Comparison of ENCODE assay signal across 1 cellular context in the genomic region with DNA sequence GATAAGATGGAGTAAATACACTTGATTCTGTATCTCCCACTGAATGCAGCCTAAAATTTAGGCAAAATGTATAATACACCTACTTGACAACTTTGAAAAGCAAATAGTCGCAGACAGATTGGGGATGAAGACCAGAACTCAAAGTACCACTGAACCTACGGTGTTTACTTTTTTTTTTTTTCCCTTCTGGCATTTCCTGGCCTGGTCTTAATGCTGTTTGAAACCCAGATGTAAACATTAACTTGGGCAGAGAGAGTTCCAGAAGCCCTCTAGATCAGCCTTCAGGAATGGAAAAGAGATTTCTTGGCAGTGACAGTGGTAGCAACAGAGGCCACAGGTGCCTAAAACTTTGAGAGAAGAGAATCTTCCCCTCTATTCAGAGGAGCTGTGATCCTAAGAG.
TF ChIP-seq lines count a peak whose summit lies in the region.

No MANE protein-coding gene starts in this region.

TF ChIP-seq in IMR-90, 13 proteins besides CTCF, POLR2A, EP300 and RAD21:
- TF ChIP-seq RFX5 (IDR thresholded peaks at IDR 0.05; ENCODE audit: low read depth, low read length), result no peak
- no peak for TF ChIP-seq FOS (IDR thresholded peaks at IDR 0.05; ENCODE audit: low read depth, low read length)
- TF ChIP-seq RCOR1 (IDR thresholded peaks at IDR 0.05; ENCODE audit: insufficient replicate concordance, low read length), result no peak
- TF ChIP-seq, protein P1, sequence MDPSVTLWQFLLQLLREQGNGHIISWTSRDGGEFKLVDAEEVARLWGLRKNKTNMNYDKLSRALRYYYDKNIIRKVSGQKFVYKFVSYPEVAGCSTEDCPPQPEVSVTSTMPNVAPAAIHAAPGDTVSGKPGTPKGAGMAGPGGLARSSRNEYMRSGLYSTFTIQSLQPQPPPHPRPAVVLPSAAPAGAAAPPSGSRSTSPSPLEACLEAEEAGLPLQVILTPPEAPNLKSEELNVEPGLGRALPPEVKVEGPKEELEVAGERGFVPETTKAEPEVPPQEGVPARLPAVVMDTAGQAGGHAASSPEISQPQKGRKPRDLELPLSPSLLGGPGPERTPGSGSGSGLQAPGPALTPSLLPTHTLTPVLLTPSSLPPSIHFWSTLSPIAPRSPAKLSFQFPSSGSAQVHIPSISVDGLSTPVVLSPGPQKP (IDR thresholded peaks at IDR 0.05; ENCODE audit: borderline replicate concordance, low read depth, low read length), result no peak
- TF ChIP-seq MAFK (IDR thresholded peaks at IDR 0.05; ENCODE audit: low read depth, low read length), result no peak
- TF ChIP-seq, protein P2, sequence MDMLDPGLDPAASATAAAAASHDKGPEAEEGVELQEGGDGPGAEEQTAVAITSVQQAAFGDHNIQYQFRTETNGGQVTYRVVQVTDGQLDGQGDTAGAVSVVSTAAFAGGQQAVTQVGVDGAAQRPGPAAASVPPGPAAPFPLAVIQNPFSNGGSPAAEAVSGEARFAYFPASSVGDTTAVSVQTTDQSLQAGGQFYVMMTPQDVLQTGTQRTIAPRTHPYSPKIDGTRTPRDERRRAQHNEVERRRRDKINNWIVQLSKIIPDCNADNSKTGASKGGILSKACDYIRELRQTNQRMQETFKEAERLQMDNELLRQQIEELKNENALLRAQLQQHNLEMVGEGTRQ (IDR thresholded peaks at IDR 0.05; ENCODE audit: low read depth, low read length), result no peak
- TF ChIP-seq BHLHE40 (IDR thresholded peaks at IDR 0.05; ENCODE audit: low read depth, low read length), result no peak
- no peak for TF ChIP-seq MAZ (IDR thresholded peaks at IDR 0.05; ENCODE audit: borderline replicate concordance, low read depth, low read length)
- TF ChIP-seq CHD1 (IDR thresholded peaks at IDR 0.05; ENCODE audit: low read depth, low read length), result no peak
- TF ChIP-seq NFE2L2 (IDR thresholded peaks at IDR 0.05; ENCODE audit: low read depth, low read length), result no peak
- no peak for TF ChIP-seq CEBPB (IDR thresholded peaks at IDR 0.05; ENCODE audit: low read depth, low read length)
- no peak for TF ChIP-seq MXI1 (IDR thresholded peaks at IDR 0.05; ENCODE audit: borderline replicate concordance, low read depth, low read length)
- no peak for TF ChIP-seq SMC3 (IDR thresholded peaks at IDR 0.05; ENCODE audit: low read depth, low read length)
